8 cellular contexts compared by ENCODE assay signal in the genomic region with DNA sequence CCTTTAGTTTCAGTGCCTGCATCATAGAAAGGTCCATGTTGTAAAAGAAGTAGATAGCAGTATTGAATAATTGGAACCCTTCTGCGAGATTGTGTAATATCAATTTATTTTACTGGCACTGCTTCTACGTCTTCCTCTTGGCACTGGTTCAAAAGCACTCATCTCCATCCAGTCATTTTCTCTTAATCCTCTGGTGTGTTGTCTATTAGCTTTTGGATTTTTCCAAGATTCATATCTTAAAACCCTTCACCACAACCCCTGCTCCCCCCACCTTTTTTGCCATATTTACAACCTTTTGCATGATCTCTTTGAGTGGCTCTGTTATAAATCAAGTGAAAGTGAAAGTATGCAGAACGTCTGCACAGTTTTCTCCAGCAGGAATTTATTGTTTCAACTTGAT.
DNase-seq lines count a peak whose midpoint lies in the region; ATAC-seq and TF ChIP-seq lines count a peak whose summit lies in the region.

No MANE protein-coding gene starts in this region.

- no peaks in the 10 kb centered on the region for H3K27me3 ChIP-seq in HCT116 (ENCODE audit: insufficient read depth, low read length)
- H3K27me3 ChIP-seq in Caco-2 (replicated peaks; ENCODE audit: control insufficient read depth, insufficient read depth, low read length) = no peaks in the 10 kb centered on the region

- ATAC-seq in HCT116 (no peak), HG03439 (IDR thresholded peaks at IDR 0.05; ENCODE audit: unreplicated experiment) (no peak)
- no peak for ATAC-seq in stimulated activated naive B cell treated with anti-CD40 and anti-IgM and Interleukin-4, amounts not matched to agents 10 μg/mL and 1 μg/mL and 100 μg/mL, for 72 hours (replicated peaks)

- H3K9me3 Mint-ChIP-seq in stimulated activated naive B cell treated with anti-CD40 and anti-IgM and Interleukin-4, amounts not matched to agents 10 μg/mL and 1 μg/mL and 100 μg/mL, for 72 hours = peaks cover 0 to 3% of the 10 kb centered on the region in 2 donors
- no peaks in the 10 kb centered on the region for H3K9me3 Mint-ChIP-seq in Caco-2 (ENCODE audit: unreplicated experiment)
- no peaks in the 10 kb centered on the region for H3K9me3 Mint-ChIP-seq in endothelial cell (ENCODE audit: unreplicated experiment)

- TF ChIP-seq CTCF in AG09309 (IDR thresholded peaks at IDR 0.05; ENCODE audit: control insufficient read depth, insufficient read depth, low read depth, low read length, missing control alignments) = no peak
- TF ChIP-seq CTCF in HCT116 (IDR thresholded peaks at IDR 0.05 in 2 of 3, conservative IDR thresholded peaks at IDR 0.05 in 1 of 3; ENCODE audit: borderline replicate concordance in 1 of 3, insufficient read depth in 1 of 3, low read depth in 2 of 3, low read length in 2 of 3) = no peak
- TF ChIP-seq CTCF in Caco-2 (IDR thresholded peaks at IDR 0.05; ENCODE audit: insufficient read depth in 1 of 2, low read depth in 1 of 2, low read length in 1 of 2, severe bottlenecking in 1 of 2, unreplicated experiment in 1 of 2) = no peak
- no peak for TF ChIP-seq CTCF in endothelial cell (IDR thresholded peaks at IDR 0.05; ENCODE audit: unreplicated experiment)

- no peak for TF ChIP-seq RAD21 in HCT116 (IDR thresholded peaks at IDR 0.05; ENCODE audit: low read depth)

- H3K36me3 Mint-ChIP-seq in stimulated activated naive B cell treated with anti-CD40 and anti-IgM and Interleukin-4, amounts not matched to agents 10 μg/mL and 1 μg/mL and 100 μg/mL, for 72 hours = no peaks in the 10 kb centered on the region
- H3K36me3 Mint-ChIP-seq in Caco-2 (ENCODE audit: insufficient read depth, unreplicated experiment) (no peaks in the 10 kb centered on the region), endothelial cell (ENCODE audit: low read depth, unreplicated experiment) (no peaks in the 10 kb centered on the region)

- CTCF ChIA-PET in HCT116 (lab: Charles Lee) (no interaction called here), Caco-2 (lab: Charles Lee) (no interaction called here)

- H3K4me2 ChIP-seq in HCT116 (ENCODE audit: low read length) = peak overlapping the region; percentile 72

- H3K9me2 ChIP-seq in HCT116 (ENCODE audit: insufficient read depth) = no peaks in the 10 kb centered on the region

- no peaks in the 10 kb centered on the region for H4K20me1 ChIP-seq in HCT116 (ENCODE audit: insufficient read depth)

- H3K27me3 Mint-ChIP-seq in stimulated activated naive B cell treated with anti-CD40 and anti-IgM and Interleukin-4, amounts not matched to agents 10 μg/mL and 1 μg/mL and 100 μg/mL, for 72 hours = no peaks in the 10 kb centered on the region
- H3K27me3 Mint-ChIP-seq in Caco-2 (ENCODE audit: insufficient read depth, unreplicated experiment) (peaks cover 4% of the 10 kb centered on the region), endothelial cell (ENCODE audit: unreplicated experiment) (no peaks in the 10 kb centered on the region)

- H3K9ac ChIP-seq in HCT116 (ENCODE audit: low read length) (peak overlapping the region; percentile 7; the same call in 1 of the 2 replicates), SK-N-MC (ENCODE audit: insufficient read length) (no peak overlapping the region)

- no peak for TF ChIP-seq POLR2A in HCT116 (IDR thresholded peaks at IDR 0.05; ENCODE audit: borderline replicate concordance, extremely low read depth, insufficient read depth, insufficient read length)

- H3K4me1 ChIP-seq in HCT116 (ENCODE audit: control insufficient read depth in 1 of 2, insufficient read depth in 2 of 2, low read length in 2 of 2) = peaks cover 0 to 3% of the 10 kb centered on the region in 2 experiments; a peak in 1 of 4 replicates
- H3K4me1 ChIP-seq in Caco-2 = no peaks in the 10 kb centered on the region

- H3K79me2 ChIP-seq in HCT116 (ENCODE audit: insufficient read depth, low read length) = no peaks in the 10 kb centered on the region

- H2AFZ ChIP-seq in HCT116 (ENCODE audit: low read depth, low read length, poor library complexity, severe bottlenecking) = peak overlapping the region; percentile 96

- H3K27ac ChIP-seq in HCT116 (ENCODE audit: low read depth, low read length) (no peak overlapping the region), SK-N-MC (no peak overlapping the region; the same call in 1 of the 2 replicates)

- peak overlapping the region; percentile 69 to 78 for H3K4me3 Mint-ChIP-seq in stimulated activated naive B cell treated with anti-CD40 and anti-IgM and Interleukin-4, amounts not matched to agents 10 μg/mL and 1 μg/mL and 100 μg/mL, for 72 hours
- no peak overlapping the region for H3K4me3 Mint-ChIP-seq in Caco-2 (ENCODE audit: unreplicated experiment)
- H3K4me3 Mint-ChIP-seq in endothelial cell (ENCODE audit: unreplicated experiment) = no peak overlapping the region

- no peaks in the 10 kb centered on the region for H3K36me3 ChIP-seq in HCT116 (ENCODE audit: control insufficient read depth in 1 of 2, insufficient read depth in 2 of 2, low read length in 2 of 2)
- no peaks in the 10 kb centered on the region for H3K36me3 ChIP-seq in SK-N-MC (ENCODE audit: insufficient read depth, low read length)
- H3K36me3 ChIP-seq in Caco-2 (ENCODE audit: control insufficient read depth, insufficient read depth, low read length) = no peaks in the 10 kb centered on the region

- RAD21 ChIA-PET in HCT116 (lab: Charles Lee; ENCODE audit: low non-redundant PET in 1 of 2, low total read pairs in 2 of 2, uncharacterized antibody in 2 of 2, unreplicated experiment in 2 of 2) = no interaction called here

- H3K4me3 ChIP-seq in AG09309 (ENCODE audit: control insufficient read depth, low read depth, low read length) (peak overlapping the region; percentile 31), HCT116 (replicated peaks in 1 of 2; ENCODE audit: low read depth in 1 of 2, low read length in 2 of 2) (peak overlapping the region; percentile 30 to 55), SK-N-MC (peak overlapping the region; percentile 66), Caco-2 (ENCODE audit: low read depth, low read length) (no peak overlapping the region)

- BruUV-seq in HCT116 (replicated peaks; lab: Mats Ljungman, UMichigan) (no TSS peak), Caco-2 (replicated peaks; lab: Mats Ljungman, UMichigan) (no TSS peak)

- POLR2A ChIA-PET in HCT116 (lab: Charles Lee) = no interaction called here
- POLR2A ChIA-PET in Caco-2 (lab: Charles Lee) = no interaction called here

- intact Hi-C loops in HCT116 (cut with micrococcal nuclease) = no loop called here
- intact Hi-C loops in Caco-2 (cut with micrococcal nuclease; ENCODE audit: unreplicated experiment) = no loop called here

- H3K4me1 Mint-ChIP-seq in stimulated activated naive B cell treated with anti-CD40 and anti-IgM and Interleukin-4, amounts not matched to agents 10 μg/mL and 1 μg/mL and 100 μg/mL, for 72 hours = peaks cover 9 to 16% of the 10 kb centered on the region in 2 donors
- H3K4me1 Mint-ChIP-seq in Caco-2 (ENCODE audit: low read depth, unreplicated experiment) (no peaks in the 10 kb centered on the region), endothelial cell (ENCODE audit: unreplicated experiment) (no peaks in the 10 kb centered on the region)

- peak overlapping the region; percentile 27 for H3K27ac Mint-ChIP-seq in stimulated activated naive B cell treated with anti-CD40 and anti-IgM and Interleukin-4, amounts not matched to agents 10 μg/mL and 1 μg/mL and 100 μg/mL, for 72 hours
- no peak overlapping the region for H3K27ac Mint-ChIP-seq in Caco-2 (ENCODE audit: unreplicated experiment)
- no peak overlapping the region for H3K27ac Mint-ChIP-seq in endothelial cell (ENCODE audit: unreplicated experiment)

- H3K9me3 ChIP-seq in HCT116 (ENCODE audit: control insufficient read depth in 1 of 2, insufficient read depth in 1 of 2, low read depth in 1 of 2, low read length in 2 of 2) (no peaks in the 10 kb centered on the region), SK-N-MC (ENCODE audit: low read depth, low read length) (no peaks in the 10 kb centered on the region), Caco-2 (no peaks in the 10 kb centered on the region)

- DNase-seq in AG09309 (ENCODE audit: low read depth) (peak; percentile 8), HCT116 (ENCODE audit: low read depth, low spot score) (no peak), SK-N-MC (ENCODE audit: low read depth, low spot score) (peak; percentile 99), fibroblast of the conjunctiva (ENCODE audit: low read depth) (peak; percentile 20), Caco-2 (no peak), endothelial cell (ENCODE audit: low spot score) (no peak)
- DNase-seq in stimulated activated naive B cell treated with anti-CD40 and anti-IgM and Interleukin-4, amounts not matched to agents 10 μg/mL and 1 μg/mL and 100 μg/mL, for 72 hours = no peak

TF ChIP-seq in HCT116, 20 proteins besides CTCF, POLR2A, EP300 and RAD21:
- TF ChIP-seq SRF (IDR thresholded peaks at IDR 0.05; ENCODE audit: low read depth) = no peak
- TF ChIP-seq CEBPB (IDR thresholded peaks at IDR 0.05; ENCODE audit: low read depth) = 0 out of 2 replicates have a peak, but pooled peaks have one; percentile 47

Comparison
In these comparisons a context has a peak if more than half of its experiments do, and no peak if none do; other contexts are left out.
1. DNase-seq: peak in AG09309 (single experiment), SK-N-MC (single experiment) and fibroblast of the conjunctiva (single experiment); none in HCT116 (single experiment), stimulated activated naive B cell treated with anti-CD40 and anti-IgM and Interleukin-4, amounts not matched to agents 10 μg/mL and 1 μg/mL and 100 μg/mL, for 72 hours (single experiment), Caco-2 (0 of 2) and endothelial cell (single experiment).
2. H3K4me3 Mint-ChIP-seq: peak in stimulated activated naive B cell treated with anti-CD40 and anti-IgM and Interleukin-4, amounts not matched to agents 10 μg/mL and 1 μg/mL and 100 μg/mL, for 72 hours (2 of 2); none in Caco-2 (single experiment) and endothelial cell (single experiment).